9 cellular contexts compared by ENCODE assay signal in genomic region chr1:203127672-203128611, GRCh38. TPM values are rescaled to one million over a fixed set of nuclear protein-coding genes. Genes with fewer than 3 reads are reported as not detected.
DNase-seq lines count a peak whose midpoint lies in the region; ATAC-seq, FAIRE-seq and TF ChIP-seq lines count a peak whose summit lies in the region.
"Had no signal": no experiment of that assay in that cellular context is flagged by ENCODE, and none has a peak within 500 bp of the region (broad histone marks: within the 10 kb centered on the region; RNA-seq: fewer than 3 reads in every experiment).

TSS of gene ADORA1 (plus strand) at chr1:203127726. CDS start at chr1:203128842, 1,116 bp downstream.

- no peaks in the 10 kb centered on the region for H3K36me3 ChIP-seq in duodenal mucosa (ENCODE audit: control insufficient read depth in 1 of 2, insufficient read depth in 2 of 2, low read length in 2 of 2)

- H3K9me3 ChIP-seq in duodenal mucosa (ENCODE audit: control insufficient read depth in 1 of 2, low read length in 2 of 2) = no peaks in the 10 kb centered on the region

- DNase-seq in 8988T (peak; percentile 52), GM12892 (ENCODE audit: insufficient read length) (peak; percentile 23), NOMO-1 treated with dmso at 0.1 percent for 144 hours (lab: John Stamatoyannopoulos, UW; ENCODE audit: unreplicated experiment) (peak; percentile 34), lung microvascular endothelial cell (ENCODE audit: low read depth in 2 of 2) (peak; percentile 10 to 11), COLO829 (ENCODE audit: low spot score) (no peak)

- no peak for TF ChIP-seq POLR2A in GM12892 (IDR thresholded peaks at IDR 0.05; ENCODE audit: low read depth, low read length)

- H3K9ac ChIP-seq in duodenal mucosa (ENCODE audit: low read depth in 1 of 2, low read length in 2 of 2) = peak within 1 kb of the TSS in 1 of 2 donors; percentile 46

- peak within 1 kb of the TSS; percentile 58 to 67 for H3K4me3 ChIP-seq in duodenal mucosa (ENCODE audit: low read depth in 1 of 2, low read length in 2 of 2)

- H3K27me3 ChIP-seq in duodenal mucosa (ENCODE audit: control insufficient read depth in 1 of 2, insufficient read depth in 2 of 2, low read length in 2 of 2) = peaks cover 14 to 33% of the 10 kb centered on the region in 2 donors

- peaks cover 14 to 30% of the 10 kb centered on the region in 2 donors for H3K4me1 ChIP-seq in duodenal mucosa (ENCODE audit: control insufficient read depth in 1 of 2, insufficient read depth in 2 of 2, low read length in 2 of 2)

- no peak for ATAC-seq in HG02798 (IDR thresholded peaks at IDR 0.05; ENCODE audit: poor library complexity, unreplicated experiment)

- H3K27ac ChIP-seq in duodenal mucosa (ENCODE audit: low read depth, low read length) = no peak within 1 kb of the TSS
- peak within 1 kb of the TSS; percentile 99 for H3K27ac ChIP-seq in temporal lobe (ENCODE audit: low read depth, low read length)

- no peak for FAIRE-seq in GM12892 (lab: Jason Lieb, UNC)
- FAIRE-seq: endometrium had no signal

RNA-seq across cellular contexts. Expression of gene ADORA1, which starts in this region (rescaled TPM):
- not detected for polyA plus RNA-seq in GM12892 (2012; ENCODE audit: missing spikeins)
- total RNA-seq in lung microvascular endothelial cell = not detected in 2 replicates
- 9.1 TPM for total RNA-seq in temporal lobe

Comparison
In these comparisons a context has a peak if more than half of its experiments do, and no peak if none do; other contexts are left out.
1. RNA of gene ADORA1 (total RNA-seq): 9.1 TPM in temporal lobe (single experiment); not detected in lung microvascular endothelial cell; every median in the first group is over 10 times any median in the second.
2. Peak in DNase-seq in lung microvascular endothelial cell; RNA of the gene not detected or under 1 TPM.